Comparison of ENCODE assay signal across 12 cellular contexts in the genomic region with DNA sequence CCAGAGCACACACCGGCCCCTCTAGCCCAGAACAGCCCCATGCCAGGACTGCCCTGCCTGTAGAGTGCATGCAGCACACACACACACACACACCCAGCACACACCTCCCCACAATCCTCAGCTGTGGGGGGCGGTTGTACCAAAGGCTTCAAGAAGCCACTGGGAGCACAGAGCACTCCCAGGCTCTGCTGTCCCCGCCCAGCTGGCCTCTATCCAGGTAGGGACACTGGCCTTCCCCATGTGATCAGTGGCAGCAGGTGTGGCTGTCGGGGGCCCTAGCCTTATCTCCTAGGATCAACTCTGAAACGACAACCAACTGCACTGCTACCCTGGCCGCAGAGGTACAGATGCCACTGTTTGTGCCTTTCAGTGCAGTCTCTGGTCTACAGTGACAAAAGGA. TPM values are rescaled to one million over a fixed set of nuclear protein-coding genes. Genes with fewer than 3 reads are reported as not detected.
A peak's percentile ranks its signal among the peaks of the same experiment; 100 is the strongest.
DNase-seq lines count a peak whose midpoint lies in the region; ATAC-seq and TF ChIP-seq lines count a peak whose summit lies in the region.
"Had no signal": no experiment of that assay in that cellular context is flagged by ENCODE, and none has a peak within 500 bp of the region (broad histone marks: within the 10 kb centered on the region; RNA-seq: fewer than 3 reads in every experiment).

No MANE protein-coding gene starts in this region.

- H3K4me2 ChIP-seq in BLaER1, result peak overlapping the region; percentile 99
- H3K4me2 ChIP-seq in DND-41 (ENCODE audit: insufficient read depth, low read length), result peak overlapping the region; percentile 88

- intact Hi-C loops in thyroid gland (cut with DNase I), result loop anchor here (5.0 kb wide), 1 partner anchor 41 kb away; a partner anchor contains a TSS

- H3K4me3 ChIP-seq in BLaER1, result peak overlapping the region; percentile 87; the same call in 1 of the 2 replicates
- peak overlapping the region in 1 of 2 experiments; percentile 97; a peak in 2 of 4 replicates for H3K4me3 ChIP-seq in DND-41 (ENCODE audit: low read depth in 1 of 2, low read length in 2 of 2)
- H3K4me3 ChIP-seq in thyroid gland (replicated peaks in 1 of 3), result no peak overlapping the region
- H3K4me3 ChIP-seq: uterus had no signal

- 49 to 88% methylated on average over 3 of the region's 6 CpGs for WGBS in thyroid gland, 2 donors

- H3K27me3 Mint-ChIP-seq in activated T-helper 17 cell treated with anti-CD3 and anti-CD28 coated beads, Interleukin-2, amount 50 U/mL, for 72 hours, result no peaks in the 10 kb centered on the region

- H3K36me3 Mint-ChIP-seq in activated T-helper 17 cell treated with anti-CD3 and anti-CD28 coated beads, Interleukin-2, amount 50 U/mL, for 72 hours (ENCODE audit: low read depth), result peaks cover 37% of the 10 kb centered on the region

- H3K9me3 ChIP-seq in BLaER1 (no peaks in the 10 kb centered on the region), DND-41 (ENCODE audit: insufficient read depth, low read length, severe bottlenecking) (no peaks in the 10 kb centered on the region), thyroid gland (no peaks in the 10 kb centered on the region)
- H3K9me3 ChIP-seq: uterus had no signal

- peak overlapping the region; percentile 85; the same call in 1 of the 2 replicates for H3K9ac ChIP-seq in BLaER1
- peak overlapping the region; percentile 97 for H3K9ac ChIP-seq in DND-41 (ENCODE audit: low read depth, low read length)

- no peaks in the 10 kb centered on the region for H3K27me3 ChIP-seq in BLaER1
- H3K27me3 ChIP-seq in DND-41 (ENCODE audit: insufficient read depth, low read length, poor library complexity), result no peaks in the 10 kb centered on the region
- H3K27me3 ChIP-seq in thyroid gland, result no peaks in the 10 kb centered on the region
- H3K27me3 ChIP-seq: uterus had no signal

- peaks cover 48% of the 10 kb centered on the region for H3K79me2 ChIP-seq in DND-41 (ENCODE audit: insufficient read depth, low read length)

- no peak for DNase-seq in DND-41
- peak; percentile 32 for DNase-seq in myocyte (ENCODE audit: low read depth)
- DNase-seq in thyroid gland, result no peak
- no peak for DNase-seq in SK-N-DZ (ENCODE audit: low spot score)
- no peak for DNase-seq in activated CD8-positive, alpha-beta memory T cell treated with anti-CD3 and anti-CD28 coated beads, Interleukin-2, amount 50 U/mL, for 4 hours
- DNase-seq: NCI-H146, retina, uterus had no signal

- H3K27ac ChIP-seq in BLaER1 (no peak overlapping the region), DND-41 (ENCODE audit: low read length) (no peak overlapping the region), thyroid gland (no peak overlapping the region)
- H3K27ac ChIP-seq: uterus had no signal

- TF ChIP-seq POLR2A in thyroid gland (IDR thresholded peaks at IDR 0.05), result no peak
- no peak for TF ChIP-seq POLR2A in GM18505 (IDR thresholded peaks at IDR 0.05; ENCODE audit: borderline replicate concordance, extremely low read depth, insufficient read depth, insufficient read length)

- peaks cover 4% of the 10 kb centered on the region for H3K4me1 Mint-ChIP-seq in activated T-helper 17 cell treated with anti-CD3 and anti-CD28 coated beads, Interleukin-2, amount 50 U/mL, for 72 hours

- peak overlapping the region; percentile 89 for H3K4me3 Mint-ChIP-seq in activated T-helper 17 cell treated with anti-CD3 and anti-CD28 coated beads, Interleukin-2, amount 50 U/mL, for 72 hours

- H4K20me1 ChIP-seq in BLaER1 (peaks cover 69% of the 10 kb centered on the region), DND-41 (ENCODE audit: insufficient read depth, low read length) (peaks cover 39% of the 10 kb centered on the region)

- no peak overlapping the region for H3K27ac Mint-ChIP-seq in activated T-helper 17 cell treated with anti-CD3 and anti-CD28 coated beads, Interleukin-2, amount 50 U/mL, for 72 hours

- H3K4me1 ChIP-seq in BLaER1 (peaks cover 44% of the 10 kb centered on the region), DND-41 (ENCODE audit: insufficient read depth, low read length) (peaks cover 44% of the 10 kb centered on the region), thyroid gland (peaks cover 29 to 30% of the 10 kb centered on the region in 2 donors)

- H2AFZ ChIP-seq in DND-41 (ENCODE audit: low read depth, low read length), result no peak overlapping the region

- ATAC-seq in DND-41 (ENCODE audit: insufficient read depth, low read depth) (no peak), GM18505 (IDR thresholded peaks at IDR 0.05; ENCODE audit: unreplicated experiment) (no peak)
- ATAC-seq in activated T-helper 17 cell treated with anti-CD3 and anti-CD28 coated beads, Interleukin-2, amount 50 U/mL, for 72 hours (replicated peaks), result no peak

- H3K36me3 ChIP-seq in BLaER1 (peaks cover 79% of the 10 kb centered on the region), DND-41 (ENCODE audit: insufficient read depth, low read length) (peaks cover 77% of the 10 kb centered on the region), thyroid gland (peaks cover 29 to 49% of the 10 kb centered on the region in 2 donors)
- H3K36me3 ChIP-seq: uterus had no signal

- no peaks in the 10 kb centered on the region for H3K9me3 Mint-ChIP-seq in activated T-helper 17 cell treated with anti-CD3 and anti-CD28 coated beads, Interleukin-2, amount 50 U/mL, for 72 hours

- TF ChIP-seq CTCF in DND-41 (IDR thresholded peaks at IDR 0.05; ENCODE audit: borderline replicate concordance, extremely low read depth, low read length, poor library complexity, severe bottlenecking) (no peak), thyroid gland (IDR thresholded peaks at IDR 0.05) (no peak)

RNA-seq across cellular contexts. Expression of a gene that starts 2.0 kb away (rescaled TPM):
- total RNA-seq in activated T-helper 17 cell treated with anti-CD3 and anti-CD28 coated beads, Interleukin-2, amount 50 U/mL, for 72 hours, result 10 to 100 TPM; 50.6 to 53.1 TPM
- 28.7 and 30.6 TPM in 2 replicates for total RNA-seq in myocyte
- 34.6 TPM for polyA plus RNA-seq in myocyte (2012)
- total RNA-seq in thyroid gland, result 10 to 100 TPM; 25.6 to 34.1 (median 31.8) TPM
- 24.6 and 28.9 TPM in 2 replicates for polyA plus RNA-seq in SK-N-DZ (2014; cell fraction: cytosol; rRNA removed)
- 136 and 192 TPM in 2 replicates for polyA plus RNA-seq in SK-N-DZ (2014; cell fraction: nucleus; rRNA removed)

RNA-seq across cellular contexts. Expression of a gene that starts 2.1 kb away (rescaled TPM):
- total RNA-seq in activated T-helper 17 cell treated with anti-CD3 and anti-CD28 coated beads, Interleukin-2, amount 50 U/mL, for 72 hours, result 10 to 100 TPM; 43.7 to 84.7 TPM
- total RNA-seq in myocyte, result 143 and 158 TPM in 2 replicates
- polyA plus RNA-seq in myocyte (2012), result 102 TPM
- total RNA-seq in thyroid gland, result 10 to 100 TPM; 42.0 to 97.5 (median 62.8) TPM
- polyA plus RNA-seq in SK-N-DZ (2014; cell fraction: cytosol; rRNA removed), result 140 and 167 TPM in 2 replicates
- polyA plus RNA-seq in SK-N-DZ (2014; cell fraction: nucleus; rRNA removed), result 104 and 182 TPM in 2 replicates

RNA-seq across cellular contexts. Expression of a gene that starts 14.2 kb away (rescaled TPM):
- 1 to 10 TPM; 5.5 to 9.4 TPM for total RNA-seq in activated T-helper 17 cell treated with anti-CD3 and anti-CD28 coated beads, Interleukin-2, amount 50 U/mL, for 72 hours
- total RNA-seq in myocyte (19.5 and 25.3 TPM in 2 replicates), thyroid gland (10 to 100 TPM in 2 of 4 donors, 1 to 10 TPM in 2; 6.5 to 13.5 (median 9.9) TPM)
- 11.0 TPM for polyA plus RNA-seq in myocyte (2012)
- 11.1 and 13.8 TPM in 2 replicates for polyA plus RNA-seq in SK-N-DZ (2014; cell fraction: cytosol; rRNA removed)
- polyA plus RNA-seq in SK-N-DZ (2014; cell fraction: nucleus; rRNA removed), result 23.1 and 27.1 TPM in 2 replicates

RNA-seq across cellular contexts. Expression of a gene that starts 14.5 kb away (rescaled TPM):
- total RNA-seq in activated T-helper 17 cell treated with anti-CD3 and anti-CD28 coated beads, Interleukin-2, amount 50 U/mL, for 72 hours, result not detected
- total RNA-seq in myocyte, result not detected in 2 replicates
- polyA plus RNA-seq in myocyte (2012), result not detected
- not detected for total RNA-seq in thyroid gland
- polyA plus RNA-seq in SK-N-DZ (2014; cell fraction: cytosol; rRNA removed), result not detected in 2 replicates
- not detected in 2 replicates for polyA plus RNA-seq in SK-N-DZ (2014; cell fraction: nucleus; rRNA removed)
- total RNA-seq: frontal cortex, uterus had no signal

RNA-seq across cellular contexts. Expression of a gene that starts 16.5 kb away (rescaled TPM):
- not detected for total RNA-seq in activated T-helper 17 cell treated with anti-CD3 and anti-CD28 coated beads, Interleukin-2, amount 50 U/mL, for 72 hours
- total RNA-seq in myocyte, result not detected in 2 replicates
- not detected for polyA plus RNA-seq in myocyte (2012)
- not detected for total RNA-seq in thyroid gland
- polyA plus RNA-seq in SK-N-DZ (2014; cell fraction: cytosol; rRNA removed), result 0.89 and 2.7 TPM in 2 replicates
- polyA plus RNA-seq in SK-N-DZ (2014; cell fraction: nucleus; rRNA removed), result 0.16 and 1.7 TPM in 2 replicates
